In the genomic region with DNA sequence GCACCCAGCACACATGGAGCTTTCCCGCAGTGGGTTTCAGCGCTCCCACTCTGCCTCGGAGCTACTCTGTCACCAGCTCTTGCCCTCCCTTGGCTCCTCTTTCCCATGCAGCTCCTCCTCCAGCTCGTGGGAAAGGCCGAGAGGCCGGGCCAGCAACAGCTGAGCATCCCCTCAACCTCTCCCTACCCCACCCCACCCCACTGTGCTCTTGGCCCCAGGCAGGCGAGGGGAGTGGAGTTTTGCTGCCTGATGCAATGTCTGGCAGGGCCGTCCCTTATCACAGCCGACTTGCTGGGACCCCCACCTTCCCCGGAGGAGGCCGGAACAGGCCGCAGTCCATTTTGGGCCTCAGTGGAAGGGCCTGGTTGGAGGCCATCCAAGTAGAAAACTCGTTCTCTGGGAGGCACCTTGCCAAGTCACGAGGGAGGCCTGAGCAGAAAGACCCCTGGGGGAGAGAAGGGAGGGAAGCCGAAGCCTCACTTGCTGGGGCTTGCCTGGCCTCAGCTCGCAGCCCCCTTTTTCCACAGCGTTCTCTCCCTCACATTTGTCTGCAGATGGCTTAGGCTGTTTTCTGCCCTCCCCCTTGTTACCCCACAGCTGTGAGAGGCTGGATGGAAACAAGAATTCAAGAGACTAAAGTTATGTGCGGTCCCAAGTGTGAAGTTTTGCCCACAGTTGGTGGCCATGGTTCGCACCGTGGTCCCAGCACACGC, we compare ENCODE assay signal across 1 cellular context.
TF ChIP-seq lines count a peak whose summit lies in the region.

No MANE protein-coding gene starts in this region.

TF ChIP-seq in HEK293, 187 proteins besides CTCF, POLR2A, EP300 and RAD21 (continued from another document and continues in another):
- TF ChIP-seq, protein P1, sequence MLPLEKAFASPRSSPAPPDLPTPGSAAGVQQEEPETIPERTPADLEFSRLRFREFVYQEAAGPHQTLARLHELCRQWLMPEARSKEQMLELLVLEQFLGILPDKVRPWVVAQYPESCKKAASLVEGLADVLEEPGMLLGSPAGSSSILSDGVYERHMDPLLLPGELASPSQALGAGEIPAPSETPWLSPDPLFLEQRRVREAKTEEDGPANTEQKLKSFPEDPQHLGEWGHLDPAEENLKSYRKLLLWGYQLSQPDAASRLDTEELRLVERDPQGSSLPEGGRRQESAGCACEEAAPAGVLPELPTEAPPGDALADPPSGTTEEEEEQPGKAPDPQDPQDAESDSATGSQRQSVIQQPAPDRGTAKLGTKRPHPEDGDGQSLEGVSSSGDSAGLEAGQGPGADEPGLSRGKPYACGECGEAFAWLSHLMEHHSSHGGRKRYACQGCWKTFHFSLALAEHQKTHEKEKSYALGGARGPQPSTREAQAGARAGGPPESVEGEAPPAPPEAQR (tag by site-specific recombination; IDR thresholded peaks at IDR 0.05), result no peak
- TF ChIP-seq, protein P2, sequence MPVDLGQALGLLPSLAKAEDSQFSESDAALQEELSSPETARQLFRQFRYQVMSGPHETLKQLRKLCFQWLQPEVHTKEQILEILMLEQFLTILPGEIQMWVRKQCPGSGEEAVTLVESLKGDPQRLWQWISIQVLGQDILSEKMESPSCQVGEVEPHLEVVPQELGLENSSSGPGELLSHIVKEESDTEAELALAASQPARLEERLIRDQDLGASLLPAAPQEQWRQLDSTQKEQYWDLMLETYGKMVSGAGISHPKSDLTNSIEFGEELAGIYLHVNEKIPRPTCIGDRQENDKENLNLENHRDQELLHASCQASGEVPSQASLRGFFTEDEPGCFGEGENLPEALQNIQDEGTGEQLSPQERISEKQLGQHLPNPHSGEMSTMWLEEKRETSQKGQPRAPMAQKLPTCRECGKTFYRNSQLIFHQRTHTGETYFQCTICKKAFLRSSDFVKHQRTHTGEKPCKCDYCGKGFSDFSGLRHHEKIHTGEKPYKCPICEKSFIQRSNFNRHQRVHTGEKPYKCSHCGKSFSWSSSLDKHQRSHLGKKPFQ (tag by site-specific recombination; IDR thresholded peaks at IDR 0.05), result no peak; the same call in none of the 2 replicates
- TF ChIP-seq, protein P3, sequence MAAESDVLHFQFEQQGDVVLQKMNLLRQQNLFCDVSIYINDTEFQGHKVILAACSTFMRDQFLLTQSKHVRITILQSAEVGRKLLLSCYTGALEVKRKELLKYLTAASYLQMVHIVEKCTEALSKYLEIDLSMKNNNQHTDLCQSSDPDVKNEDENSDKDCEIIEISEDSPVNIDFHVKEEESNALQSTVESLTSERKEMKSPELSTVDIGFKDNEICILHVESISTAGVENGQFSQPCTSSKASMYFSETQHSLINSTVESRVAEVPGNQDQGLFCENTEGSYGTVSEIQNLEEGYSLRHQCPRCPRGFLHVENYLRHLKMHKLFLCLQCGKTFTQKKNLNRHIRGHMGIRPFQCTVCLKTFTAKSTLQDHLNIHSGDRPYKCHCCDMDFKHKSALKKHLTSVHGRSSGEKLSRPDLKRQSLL (tag by site-specific recombination; IDR thresholded peaks at IDR 0.05), result no peak
- no peak for TF ChIP-seq ZNF473 (tag by site-specific recombination; IDR thresholded peaks at IDR 0.05)
- no peak for TF ChIP-seq ZNF350 (tag by site-specific recombination; IDR thresholded peaks at IDR 0.05)
- TF ChIP-seq SCRT1 (tag by site-specific recombination; IDR thresholded peaks at IDR 0.05; ENCODE audit: borderline replicate concordance), result peak; percentile 43; the same call in 1 of the 2 replicates
- peak; percentile 34; the same call in 1 of the 2 replicates for TF ChIP-seq TRIM28 (IDR thresholded peaks at IDR 0.05; ENCODE audit: borderline replicate concordance, low read length)
- no peak for TF ChIP-seq ZNF776 (tag by site-specific recombination; IDR thresholded peaks at IDR 0.05; ENCODE audit: borderline replicate concordance)
- no peak for TF ChIP-seq ZNF426 (tag by site-specific recombination; IDR thresholded peaks at IDR 0.05)
- TF ChIP-seq ZFP41 (tag by site-specific recombination; IDR thresholded peaks at IDR 0.05; ENCODE audit: borderline replicate concordance), result no peak
- peak; percentile 59 for TF ChIP-seq GLIS2 (tag by site-specific recombination; IDR thresholded peaks at IDR 0.05)
- TF ChIP-seq ZNF174 (tag by site-specific recombination; IDR thresholded peaks at IDR 0.05), result no peak
- no peak for TF ChIP-seq YY2 (tag by site-specific recombination; IDR thresholded peaks at IDR 0.05)
- peak; percentile 66 for TF ChIP-seq ZEB2 (tag by site-specific recombination; IDR thresholded peaks at IDR 0.05)
- peak; percentile 98 for TF ChIP-seq ZIC2 (tag by site-specific recombination; IDR thresholded peaks at IDR 0.05)
- peak; percentile 28 for TF ChIP-seq ZNF335 (tag by site-specific recombination; conservative IDR thresholded peaks at IDR 0.05)
- TF ChIP-seq EGR2 (tag by site-specific recombination; IDR thresholded peaks at IDR 0.05; ENCODE audit: low read depth), result peak; percentile 49
- no peak for TF ChIP-seq ZNF768 (tag by site-specific recombination; IDR thresholded peaks at IDR 0.05)
- TF ChIP-seq WT1 (tag by site-specific recombination; IDR thresholded peaks at IDR 0.05), result 0 out of 2 replicates have a peak, but pooled peaks have one; percentile 34
- TF ChIP-seq GLI2 (tag by site-specific recombination; IDR thresholded peaks at IDR 0.05; ENCODE audit: borderline replicate concordance, low read depth), result no peak
- no peak for TF ChIP-seq KLF10 (tag by site-specific recombination; IDR thresholded peaks at IDR 0.05)
- TF ChIP-seq ZBTB8A (tag by site-specific recombination; IDR thresholded peaks at IDR 0.05), result peak; percentile 78
- no peak for TF ChIP-seq ZNF549 (tag by site-specific recombination; IDR thresholded peaks at IDR 0.05)
- TF ChIP-seq ZSCAN30 (tag by site-specific recombination; IDR thresholded peaks at IDR 0.05), result peak; percentile 97
- peak; percentile 78; the same call in 1 of the 2 replicates for TF ChIP-seq ZNF660 (tag by site-specific recombination; IDR thresholded peaks at IDR 0.05)
- no peak for TF ChIP-seq ZNF585B (tag by site-specific recombination; IDR thresholded peaks at IDR 0.05)
- no peak for TF ChIP-seq ZNF391 (tag by site-specific recombination; IDR thresholded peaks at IDR 0.05; ENCODE audit: borderline replicate concordance, low read depth)
- TF ChIP-seq ZNF202 (tag by site-specific recombination; IDR thresholded peaks at IDR 0.05; ENCODE audit: borderline replicate concordance), result no peak
- peak; percentile 64; the same call in 1 of the 2 replicates for TF ChIP-seq ZNF423 (tag by site-specific recombination; IDR thresholded peaks at IDR 0.05)
- TF ChIP-seq, protein P4, sequence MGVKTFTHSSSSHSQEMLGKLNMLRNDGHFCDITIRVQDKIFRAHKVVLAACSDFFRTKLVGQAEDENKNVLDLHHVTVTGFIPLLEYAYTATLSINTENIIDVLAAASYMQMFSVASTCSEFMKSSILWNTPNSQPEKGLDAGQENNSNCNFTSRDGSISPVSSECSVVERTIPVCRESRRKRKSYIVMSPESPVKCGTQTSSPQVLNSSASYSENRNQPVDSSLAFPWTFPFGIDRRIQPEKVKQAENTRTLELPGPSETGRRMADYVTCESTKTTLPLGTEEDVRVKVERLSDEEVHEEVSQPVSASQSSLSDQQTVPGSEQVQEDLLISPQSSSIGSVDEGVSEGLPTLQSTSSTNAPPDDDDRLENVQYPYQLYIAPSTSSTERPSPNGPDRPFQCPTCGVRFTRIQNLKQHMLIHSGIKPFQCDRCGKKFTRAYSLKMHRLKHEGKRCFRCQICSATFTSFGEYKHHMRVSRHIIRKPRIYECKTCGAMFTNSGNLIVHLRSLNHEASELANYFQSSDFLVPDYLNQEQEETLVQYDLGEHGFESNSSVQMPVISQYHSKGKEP (tag by site-specific recombination; IDR thresholded peaks at IDR 0.05), result 0 out of 2 replicates have a peak, but pooled peaks have one; percentile 6
- 0 out of 2 replicates have a peak, but pooled peaks have one; percentile 11 for TF ChIP-seq ZNF19 (tag by site-specific recombination; IDR thresholded peaks at IDR 0.05; ENCODE audit: low read depth)
- TF ChIP-seq ZNF664 (tag by site-specific recombination; IDR thresholded peaks at IDR 0.05), result no peak
- TF ChIP-seq ZBTB1 (tag by site-specific recombination; IDR thresholded peaks at IDR 0.05), result no peak
- TF ChIP-seq, protein P5, sequence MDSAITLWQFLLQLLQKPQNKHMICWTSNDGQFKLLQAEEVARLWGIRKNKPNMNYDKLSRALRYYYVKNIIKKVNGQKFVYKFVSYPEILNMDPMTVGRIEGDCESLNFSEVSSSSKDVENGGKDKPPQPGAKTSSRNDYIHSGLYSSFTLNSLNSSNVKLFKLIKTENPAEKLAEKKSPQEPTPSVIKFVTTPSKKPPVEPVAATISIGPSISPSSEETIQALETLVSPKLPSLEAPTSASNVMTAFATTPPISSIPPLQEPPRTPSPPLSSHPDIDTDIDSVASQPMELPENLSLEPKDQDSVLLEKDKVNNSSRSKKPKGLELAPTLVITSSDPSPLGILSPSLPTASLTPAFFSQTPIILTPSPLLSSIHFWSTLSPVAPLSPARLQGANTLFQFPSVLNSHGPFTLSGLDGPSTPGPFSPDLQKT (IDR thresholded peaks at IDR 0.05; ENCODE audit: borderline replicate concordance, low read depth, low read length), result no peak
- TF ChIP-seq SALL2 (tag by site-specific recombination; IDR thresholded peaks at IDR 0.05; ENCODE audit: borderline replicate concordance), result no peak
- no peak for TF ChIP-seq ZNF792 (tag by site-specific recombination; IDR thresholded peaks at IDR 0.05)
- TF ChIP-seq ZBTB48 (tag by site-specific recombination; IDR thresholded peaks at IDR 0.05), result peak; percentile 68
- TF ChIP-seq BCL11B (tag by site-specific recombination; IDR thresholded peaks at IDR 0.05; ENCODE audit: low read depth), result no peak
- no peak for TF ChIP-seq OSR2 (tag by site-specific recombination; IDR thresholded peaks at IDR 0.05)
- TF ChIP-seq SP7 (tag by site-specific recombination; IDR thresholded peaks at IDR 0.05), result no peak
- no peak for TF ChIP-seq ZNF146 (tag by site-specific recombination; IDR thresholded peaks at IDR 0.05)
- TF ChIP-seq, protein P6, sequence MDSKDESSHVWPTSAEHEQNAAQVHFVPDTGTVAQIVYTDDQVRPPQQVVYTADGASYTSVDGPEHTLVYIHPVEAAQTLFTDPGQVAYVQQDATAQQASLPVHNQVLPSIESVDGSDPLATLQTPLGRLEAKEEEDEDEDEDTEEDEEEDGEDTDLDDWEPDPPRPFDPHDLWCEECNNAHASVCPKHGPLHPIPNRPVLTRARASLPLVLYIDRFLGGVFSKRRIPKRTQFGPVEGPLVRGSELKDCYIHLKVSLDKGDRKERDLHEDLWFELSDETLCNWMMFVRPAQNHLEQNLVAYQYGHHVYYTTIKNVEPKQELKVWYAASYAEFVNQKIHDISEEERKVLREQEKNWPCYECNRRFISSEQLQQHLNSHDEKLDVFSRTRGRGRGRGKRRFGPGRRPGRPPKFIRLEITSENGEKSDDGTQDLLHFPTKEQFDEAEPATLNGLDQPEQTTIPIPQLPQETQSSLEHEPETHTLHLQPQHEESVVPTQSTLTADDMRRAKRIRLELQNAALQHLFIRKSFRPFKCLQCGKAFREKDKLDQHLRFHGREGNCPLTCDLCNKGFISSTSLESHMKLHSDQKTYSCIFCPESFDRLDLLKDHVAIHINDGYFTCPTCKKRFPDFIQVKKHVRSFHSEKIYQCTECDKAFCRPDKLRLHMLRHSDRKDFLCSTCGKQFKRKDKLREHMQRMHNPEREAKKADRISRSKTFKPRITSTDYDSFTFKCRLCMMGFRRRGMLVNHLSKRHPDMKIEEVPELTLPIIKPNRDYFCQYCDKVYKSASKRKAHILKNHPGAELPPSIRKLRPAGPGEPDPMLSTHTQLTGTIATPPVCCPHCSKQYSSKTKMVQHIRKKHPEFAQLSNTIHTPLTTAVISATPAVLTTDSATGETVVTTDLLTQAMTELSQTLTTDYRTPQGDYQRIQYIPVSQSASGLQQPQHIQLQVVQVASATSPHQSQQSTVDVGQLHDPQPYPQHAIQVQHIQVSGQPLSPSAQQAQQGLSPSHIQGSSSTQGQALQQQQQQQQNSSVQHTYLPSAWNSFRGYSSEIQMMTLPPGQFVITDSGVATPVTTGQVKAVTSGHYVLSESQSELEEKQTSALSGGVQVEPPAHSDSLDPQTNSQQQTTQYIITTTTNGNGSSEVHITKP (tag by site-specific recombination; IDR thresholded peaks at IDR 0.05), result peak; percentile 98
- TF ChIP-seq, protein P7, sequence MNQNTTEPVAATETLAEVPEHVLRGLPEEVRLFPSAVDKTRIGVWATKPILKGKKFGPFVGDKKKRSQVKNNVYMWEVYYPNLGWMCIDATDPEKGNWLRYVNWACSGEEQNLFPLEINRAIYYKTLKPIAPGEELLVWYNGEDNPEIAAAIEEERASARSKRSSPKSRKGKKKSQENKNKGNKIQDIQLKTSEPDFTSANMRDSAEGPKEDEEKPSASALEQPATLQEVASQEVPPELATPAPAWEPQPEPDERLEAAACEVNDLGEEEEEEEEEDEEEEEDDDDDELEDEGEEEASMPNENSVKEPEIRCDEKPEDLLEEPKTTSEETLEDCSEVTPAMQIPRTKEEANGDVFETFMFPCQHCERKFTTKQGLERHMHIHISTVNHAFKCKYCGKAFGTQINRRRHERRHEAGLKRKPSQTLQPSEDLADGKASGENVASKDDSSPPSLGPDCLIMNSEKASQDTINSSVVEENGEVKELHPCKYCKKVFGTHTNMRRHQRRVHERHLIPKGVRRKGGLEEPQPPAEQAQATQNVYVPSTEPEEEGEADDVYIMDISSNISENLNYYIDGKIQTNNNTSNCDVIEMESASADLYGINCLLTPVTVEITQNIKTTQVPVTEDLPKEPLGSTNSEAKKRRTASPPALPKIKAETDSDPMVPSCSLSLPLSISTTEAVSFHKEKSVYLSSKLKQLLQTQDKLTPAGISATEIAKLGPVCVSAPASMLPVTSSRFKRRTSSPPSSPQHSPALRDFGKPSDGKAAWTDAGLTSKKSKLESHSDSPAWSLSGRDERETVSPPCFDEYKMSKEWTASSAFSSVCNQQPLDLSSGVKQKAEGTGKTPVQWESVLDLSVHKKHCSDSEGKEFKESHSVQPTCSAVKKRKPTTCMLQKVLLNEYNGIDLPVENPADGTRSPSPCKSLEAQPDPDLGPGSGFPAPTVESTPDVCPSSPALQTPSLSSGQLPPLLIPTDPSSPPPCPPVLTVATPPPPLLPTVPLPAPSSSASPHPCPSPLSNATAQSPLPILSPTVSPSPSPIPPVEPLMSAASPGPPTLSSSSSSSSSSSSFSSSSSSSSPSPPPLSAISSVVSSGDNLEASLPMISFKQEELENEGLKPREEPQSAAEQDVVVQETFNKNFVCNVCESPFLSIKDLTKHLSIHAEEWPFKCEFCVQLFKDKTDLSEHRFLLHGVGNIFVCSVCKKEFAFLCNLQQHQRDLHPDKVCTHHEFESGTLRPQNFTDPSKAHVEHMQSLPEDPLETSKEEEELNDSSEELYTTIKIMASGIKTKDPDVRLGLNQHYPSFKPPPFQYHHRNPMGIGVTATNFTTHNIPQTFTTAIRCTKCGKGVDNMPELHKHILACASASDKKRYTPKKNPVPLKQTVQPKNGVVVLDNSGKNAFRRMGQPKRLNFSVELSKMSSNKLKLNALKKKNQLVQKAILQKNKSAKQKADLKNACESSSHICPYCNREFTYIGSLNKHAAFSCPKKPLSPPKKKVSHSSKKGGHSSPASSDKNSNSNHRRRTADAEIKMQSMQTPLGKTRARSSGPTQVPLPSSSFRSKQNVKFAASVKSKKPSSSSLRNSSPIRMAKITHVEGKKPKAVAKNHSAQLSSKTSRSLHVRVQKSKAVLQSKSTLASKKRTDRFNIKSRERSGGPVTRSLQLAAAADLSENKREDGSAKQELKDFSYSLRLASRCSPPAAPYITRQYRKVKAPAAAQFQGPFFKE (tag by site-specific recombination; IDR thresholded peaks at IDR 0.05; ENCODE audit: borderline replicate concordance), result no peak
- TF ChIP-seq ZFP69B (tag by site-specific recombination; IDR thresholded peaks at IDR 0.05), result peak; percentile 19; the same call in 1 of the 2 replicates
- no peak for TF ChIP-seq ZNF214 (tag by site-specific recombination; IDR thresholded peaks at IDR 0.05; ENCODE audit: borderline replicate concordance)
- TF ChIP-seq ZNF324 (tag by site-specific recombination; IDR thresholded peaks at IDR 0.05), result no peak
- TF ChIP-seq HOXA7 (CRISPR knock-in tag; IDR thresholded peaks at IDR 0.05; ENCODE audit: borderline replicate concordance), result no peak
